3 cellular contexts compared by ENCODE assay signal in the genomic region with DNA sequence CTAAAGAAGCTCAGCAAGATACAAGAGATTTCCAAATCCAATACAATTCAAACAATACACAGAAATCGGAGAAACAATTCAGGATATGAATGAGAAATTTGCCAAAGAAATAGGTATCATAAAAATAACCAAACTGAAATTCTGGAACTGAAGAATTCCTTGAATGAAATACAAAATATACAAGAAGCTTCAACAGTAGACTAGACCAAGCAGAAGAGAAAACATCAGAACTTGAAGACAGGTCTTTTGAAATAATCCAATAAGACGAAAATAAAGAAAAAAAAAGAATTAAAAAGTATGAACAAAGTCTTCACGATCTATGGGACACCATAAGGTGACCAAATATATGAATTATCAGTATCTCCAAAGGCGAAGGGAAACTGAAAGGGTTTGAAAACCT.
TF ChIP-seq lines count a peak whose summit lies in the region.

No MANE protein-coding gene starts in this region.

TF ChIP-seq in SK-N-SH treated with all-trans-retinoic acid at 6 μM for 48 hours, 23 proteins besides CTCF, POLR2A, EP300 and RAD21 (continued from another document):
- TF ChIP-seq, protein P1, sequence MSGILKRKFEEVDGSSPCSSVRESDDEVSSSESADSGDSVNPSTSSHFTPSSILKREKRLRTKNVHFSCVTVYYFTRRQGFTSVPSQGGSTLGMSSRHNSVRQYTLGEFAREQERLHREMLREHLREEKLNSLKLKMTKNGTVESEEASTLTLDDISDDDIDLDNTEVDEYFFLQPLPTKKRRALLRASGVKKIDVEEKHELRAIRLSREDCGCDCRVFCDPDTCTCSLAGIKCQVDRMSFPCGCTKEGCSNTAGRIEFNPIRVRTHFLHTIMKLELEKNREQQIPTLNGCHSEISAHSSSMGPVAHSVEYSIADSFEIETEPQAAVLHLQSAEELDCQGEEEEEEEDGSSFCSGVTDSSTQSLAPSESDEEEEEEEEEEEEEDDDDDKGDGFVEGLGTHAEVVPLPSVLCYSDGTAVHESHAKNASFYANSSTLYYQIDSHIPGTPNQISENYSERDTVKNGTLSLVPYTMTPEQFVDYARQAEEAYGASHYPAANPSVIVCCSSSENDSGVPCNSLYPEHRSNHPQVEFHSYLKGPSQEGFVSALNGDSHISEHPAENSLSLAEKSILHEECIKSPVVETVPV (CRISPR knock-in tag; IDR thresholded peaks at IDR 0.05) = no peak
TF ChIP-seq in SK-N-SH treated with all-trans-retinoic acid at 6 μM for 48 hours: peak in this region for 1.

TF ChIP-seq in SK-N-SH, 30 proteins besides CTCF, POLR2A, EP300 and RAD21:
- TF ChIP-seq, protein P2, sequence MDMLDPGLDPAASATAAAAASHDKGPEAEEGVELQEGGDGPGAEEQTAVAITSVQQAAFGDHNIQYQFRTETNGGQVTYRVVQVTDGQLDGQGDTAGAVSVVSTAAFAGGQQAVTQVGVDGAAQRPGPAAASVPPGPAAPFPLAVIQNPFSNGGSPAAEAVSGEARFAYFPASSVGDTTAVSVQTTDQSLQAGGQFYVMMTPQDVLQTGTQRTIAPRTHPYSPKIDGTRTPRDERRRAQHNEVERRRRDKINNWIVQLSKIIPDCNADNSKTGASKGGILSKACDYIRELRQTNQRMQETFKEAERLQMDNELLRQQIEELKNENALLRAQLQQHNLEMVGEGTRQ (IDR thresholded peaks at IDR 0.05; ENCODE audit: borderline replicate concordance, low read depth, low read length) = no peak

TF ChIP-seq in HCT116, 20 proteins besides CTCF, POLR2A, EP300 and RAD21 (continued from another document):
- TF ChIP-seq, protein P3, sequence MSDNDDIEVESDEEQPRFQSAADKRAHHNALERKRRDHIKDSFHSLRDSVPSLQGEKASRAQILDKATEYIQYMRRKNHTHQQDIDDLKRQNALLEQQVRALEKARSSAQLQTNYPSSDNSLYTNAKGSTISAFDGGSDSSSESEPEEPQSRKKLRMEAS (IDR thresholded peaks at IDR 0.05) = no peak
- TF ChIP-seq, protein P4, sequence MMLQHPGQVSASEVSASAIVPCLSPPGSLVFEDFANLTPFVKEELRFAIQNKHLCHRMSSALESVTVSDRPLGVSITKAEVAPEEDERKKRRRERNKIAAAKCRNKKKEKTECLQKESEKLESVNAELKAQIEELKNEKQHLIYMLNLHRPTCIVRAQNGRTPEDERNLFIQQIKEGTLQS (IDR thresholded peaks at IDR 0.05) = no peak
- TF ChIP-seq SRF (IDR thresholded peaks at IDR 0.05; ENCODE audit: low read depth) (no peak), POLR2AphosphoS5 (IDR thresholded peaks at IDR 0.05; ENCODE audit: low read depth, low read length) (no peak)
